In genomic region chr7:963236-964078, GRCh38 we compare ENCODE assay signal across 12 cellular contexts. TPM values are rescaled to one million over a fixed set of nuclear protein-coding genes. Genes with fewer than 3 reads are reported as not detected.
A peak's percentile ranks its signal among the peaks of the same experiment; 100 is the strongest.
DNase-seq lines count a peak whose midpoint lies in the region; ATAC-seq and TF ChIP-seq lines count a peak whose summit lies in the region.
"Had no signal": no experiment of that assay in that cellular context is flagged by ENCODE, and none has a peak within 500 bp of the region (broad histone marks: within the 10 kb centered on the region; RNA-seq: fewer than 3 reads in every experiment).

No MANE protein-coding gene starts in this region.

- no peak for TF ChIP-seq RAD21 in SK-N-SH (IDR thresholded peaks at IDR 0.05; ENCODE audit: low read length)

- no peak for TF ChIP-seq EP300 in SK-N-SH (IDR thresholded peaks at IDR 0.05; ENCODE audit: borderline replicate concordance in 1 of 2, low read depth in 1 of 2, low read length in 1 of 2)

- TF ChIP-seq CTCF in SK-N-SH (IDR thresholded peaks at IDR 0.05): 0 out of 2 replicates have a peak, but pooled peaks have one; percentile 17
- no peak for TF ChIP-seq CTCF in thoracic aorta (IDR thresholded peaks at IDR 0.05)
- no peak for TF ChIP-seq CTCF in thyroid gland (IDR thresholded peaks at IDR 0.05)

- H3K9me2 ChIP-seq in SK-N-SH: no peaks in the 10 kb centered on the region

- H3K4me2 ChIP-seq in SK-N-SH: no peak overlapping the region

- H3K27me3 Mint-ChIP-seq in activated T-cell treated with anti-CD3 and anti-CD28 coated beads, Interleukin-2, amount 50 U/mL, for 24 hours: peaks cover 10% of the 10 kb centered on the region

- H3K9ac ChIP-seq in SK-N-SH: no peak overlapping the region

- H3K4me3 Mint-ChIP-seq in activated T-cell treated with anti-CD3 and anti-CD28 coated beads, Interleukin-2, amount 50 U/mL, for 24 hours: no peak overlapping the region

- peak overlapping the region; percentile 9 for H3K27ac Mint-ChIP-seq in activated T-cell treated with anti-CD3 and anti-CD28 coated beads, Interleukin-2, amount 50 U/mL, for 24 hours

- 19% methylated on average over 32 of the region's 37 CpGs for WGBS in SK-N-SH (ENCODE audit: low lambda C conversion rate)
- WGBS in thyroid gland, 2 donors: 31 to 51% methylated on average over 14 to 28 of the region's 37 CpGs

- H3K27ac ChIP-seq in SK-N-SH (ENCODE audit: low read depth in 2 of 2, low read length in 1 of 2) (no peak overlapping the region), thoracic aorta (peak overlapping the region; percentile 82 to 94), thyroid gland (no peak overlapping the region)
- H3K27ac ChIP-seq: breast epithelium, C4-2B had no signal

- POLR2A ChIA-PET in SK-N-SH (lab: Yijun Ruan, JAX): no interaction called here

- no peaks in the 10 kb centered on the region for H3K9me3 Mint-ChIP-seq in activated T-cell treated with anti-CD3 and anti-CD28 coated beads, Interleukin-2, amount 50 U/mL, for 24 hours

- no peaks in the 10 kb centered on the region for H3K79me2 ChIP-seq in SK-N-SH (ENCODE audit: insufficient read depth)

- peaks cover 27% of the 10 kb centered on the region for H4K20me1 ChIP-seq in SK-N-SH (ENCODE audit: insufficient read depth)

- DNase-seq in activated T-cell treated with anti-CD3 and anti-CD28 coated beads, Interleukin-2, amount 50 U/mL, for 24 hours: no peak
- no peak for DNase-seq in activated T-cell treated with anti-CD3 and anti-CD28 coated beads for 4 hours
- DNase-seq in SK-N-SH: peak; percentile 73
- DNase-seq in left cardiac atrium: peak; percentile 18
- DNase-seq in thoracic aorta (ENCODE audit: low spot score): no peak
- DNase-seq in 8988T: no peak
- DNase-seq in thyroid gland: no peak
- DNase-seq in NCI-H1694 treated with DMSO at 0.1 percent for 48 hours (lab: John Stamatoyannopoulos, UW): no peak
- DNase-seq: activated CD4-positive, alpha-beta T cell treated with anti-CD3 and anti-CD28 coated beads for 1 hour had no signal

- H3K36me3 Mint-ChIP-seq in activated T-cell treated with anti-CD3 and anti-CD28 coated beads, Interleukin-2, amount 50 U/mL, for 24 hours (ENCODE audit: low read depth): peaks cover 23% of the 10 kb centered on the region

- CTCF ChIA-PET in SK-N-SH (lab: Yijun Ruan, JAX): interaction anchor here (0.8 to 2.7 kb wide), 7 partner anchors 10 to 56 kb away, joined by 3 to 24 read pairs (median 6); no protein-coding TSS in a partner anchor

- intact Hi-C loops in left cardiac atrium (cut with DNase I) (no loop called here), thyroid gland (cut with DNase I) (no loop called here)

- ATAC-seq in left cardiac atrium: no peak
- no peak for ATAC-seq in thoracic aorta (ENCODE audit: insufficient number of reproducible peaks, low FRiP score, low read depth)

- no peaks in the 10 kb centered on the region for H3K27me3 ChIP-seq in SK-N-SH (ENCODE audit: insufficient read depth)
- no peaks in the 10 kb centered on the region for H3K27me3 ChIP-seq in thoracic aorta (replicated peaks; ENCODE audit: insufficient read depth)
- H3K27me3 ChIP-seq in thyroid gland: no peaks in the 10 kb centered on the region

- H3F3A ChIP-seq in SK-N-SH (replicated peaks; ENCODE audit: insufficient read depth): peaks cover 12% of the 10 kb centered on the region

- H3K9me3 ChIP-seq in SK-N-SH (no peaks in the 10 kb centered on the region), thoracic aorta (no peaks in the 10 kb centered on the region), thyroid gland (no peaks in the 10 kb centered on the region)
- H3K9me3 ChIP-seq: neutrophil had no signal

- no peak overlapping the region for H2AFZ ChIP-seq in SK-N-SH (ENCODE audit: low read depth)

- TF ChIP-seq POLR2A in thyroid gland (IDR thresholded peaks at IDR 0.05): no peak

- no peak overlapping the region for H3K4me3 ChIP-seq in SK-N-SH (ENCODE audit: low read depth in 2 of 2, low read length in 1 of 2)
- H3K4me3 ChIP-seq in thoracic aorta: peak overlapping the region; percentile 62
- H3K4me3 ChIP-seq in thyroid gland (replicated peaks in 1 of 3): no peak overlapping the region

- peaks cover 4 to 24% of the 10 kb centered on the region in 2 experiments; a peak in 2 of 4 replicates for H3K4me1 ChIP-seq in SK-N-SH (ENCODE audit: control insufficient read depth in 1 of 2, insufficient read depth in 2 of 2, low read depth in 1 of 2, low read length in 1 of 2)
- peaks cover 22 to 44% of the 10 kb centered on the region in 2 donors for H3K4me1 ChIP-seq in thoracic aorta (ENCODE audit: control insufficient read depth in 1 of 2, low read depth in 2 of 2)
- H3K4me1 ChIP-seq in thyroid gland: peaks cover 3 to 23% of the 10 kb centered on the region in 2 donors

- peaks cover 22% of the 10 kb centered on the region for H3K4me1 Mint-ChIP-seq in activated T-cell treated with anti-CD3 and anti-CD28 coated beads, Interleukin-2, amount 50 U/mL, for 24 hours (ENCODE audit: low read depth)

- H3K36me3 ChIP-seq in SK-N-SH (replicated peaks in 1 of 2; ENCODE audit: control insufficient read depth in 1 of 2, insufficient read depth in 2 of 2, low read length in 1 of 2) (peaks cover 2 to 20% of the 10 kb centered on the region in 2 experiments), thoracic aorta (peaks cover 18% of the 10 kb centered on the region), thyroid gland (peaks cover 9 to 22% of the 10 kb centered on the region in 2 donors)

TF ChIP-seq in SK-N-SH, 30 proteins besides CTCF, POLR2A, EP300 and RAD21 (continues in another document):
- TF ChIP-seq JUND (IDR thresholded peaks at IDR 0.05): no peak
- no peak for TF ChIP-seq MEF2A (IDR thresholded peaks at IDR 0.05; ENCODE audit: borderline replicate concordance, low read depth)
- no peak for TF ChIP-seq REST (IDR thresholded peaks at IDR 0.05; ENCODE audit: low read depth, low read length)
- no peak for TF ChIP-seq TAF1 (IDR thresholded peaks at IDR 0.05; ENCODE audit: borderline replicate concordance, low read depth, low read length)
- TF ChIP-seq GABPA (IDR thresholded peaks at IDR 0.05; ENCODE audit: low read depth): no peak
- no peak for TF ChIP-seq YY1 (IDR thresholded peaks at IDR 0.05; ENCODE audit: low read depth)
- no peak for TF ChIP-seq IRF3 (IDR thresholded peaks at IDR 0.05; ENCODE audit: low read depth, low read length)
- TF ChIP-seq GATA2 (CRISPR knock-in tag; IDR thresholded peaks at IDR 0.05): no peak
- TF ChIP-seq NRF1 (IDR thresholded peaks at IDR 0.05; ENCODE audit: low read depth, low read length): no peak
- TF ChIP-seq USF1 (IDR thresholded peaks at IDR 0.05; ENCODE audit: borderline replicate concordance, low read depth): no peak

RNA-seq across cellular contexts. Expression of gene ADAP1, which starts 9.0 kb away (rescaled TPM):
- polyA plus RNA-seq in SK-N-SH (2012; rRNA removed): 3.2 and 5.4 TPM in 2 replicates
- polyA plus RNA-seq in SK-N-SH (2012; cell fraction: cytosol; rRNA removed): 2.0 and 2.8 TPM in 2 replicates
- 8.1 and 8.6 TPM in 2 replicates for polyA plus RNA-seq in SK-N-SH (2012; cell fraction: nucleus; rRNA removed)
- 1 to 10 TPM; 6.9 to 8.2 TPM for total RNA-seq in left cardiac atrium
- 10 to 100 TPM; 24.5 to 24.6 TPM for total RNA-seq in thoracic aorta
- total RNA-seq in thyroid gland: 10 to 100 TPM; 11.7 to 29.9 (median 23.4) TPM

RNA-seq across cellular contexts. Expression of gene COX19, which starts 11.9 kb away (rescaled TPM):
- 7.6 TPM in 2 replicates for polyA plus RNA-seq in SK-N-SH (2012; rRNA removed)
- polyA plus RNA-seq in SK-N-SH (2012; cell fraction: cytosol; rRNA removed): 6.4 and 7.5 TPM in 2 replicates
- polyA plus RNA-seq in SK-N-SH (2012; cell fraction: nucleus; rRNA removed): 15.5 and 19.8 TPM in 2 replicates
- total RNA-seq in left cardiac atrium (1 to 10 TPM; 6.6 to 8.5 TPM), thoracic aorta (10 to 100 TPM in 1 of 2 donors, 1 to 10 TPM in 1; 7.2 to 18.1 TPM), thyroid gland (10 to 100 TPM in 3 of 4 donors, 1 to 10 TPM in 1; 8.2 to 28.2 (median 17.8) TPM)

RNA-seq across cellular contexts. Expression of gene CYP2W1, which starts 19.5 kb away (rescaled TPM):
- polyA plus RNA-seq in SK-N-SH (2012; rRNA removed): 0.06 and 0.10 TPM in 2 replicates
- 0.03 TPM in 1 of 2 replicates, not detected in the other for polyA plus RNA-seq in SK-N-SH (2012; cell fraction: cytosol; rRNA removed)
- polyA plus RNA-seq in SK-N-SH (2012; cell fraction: nucleus; rRNA removed): 0.38 and 0.48 TPM in 2 replicates
- total RNA-seq in left cardiac atrium (not detected), thoracic aorta (not detected), thyroid gland (not detected)
- total RNA-seq: breast epithelium had no signal

Comparison
In these comparisons a context has a peak if more than half of its experiments do, and no peak if none do; other contexts are left out.
1. DNase-seq: peak in SK-N-SH (single experiment) and left cardiac atrium (single experiment); none in activated T-cell treated with anti-CD3 and anti-CD28 coated beads, Interleukin-2, amount 50 U/mL, for 24 hours (single experiment), activated T-cell treated with anti-CD3 and anti-CD28 coated beads for 4 hours (single experiment), thoracic aorta (single experiment), 8988T (single experiment), thyroid gland (0 of 2) and NCI-H1694 treated with DMSO at 0.1 percent for 48 hours (single experiment).
2. H3K27ac ChIP-seq: peak in thoracic aorta (2 of 2); none in SK-N-SH (0 of 2) and thyroid gland (0 of 3).